ENCODE assay signal across 13 cellular contexts in the genomic region with DNA sequence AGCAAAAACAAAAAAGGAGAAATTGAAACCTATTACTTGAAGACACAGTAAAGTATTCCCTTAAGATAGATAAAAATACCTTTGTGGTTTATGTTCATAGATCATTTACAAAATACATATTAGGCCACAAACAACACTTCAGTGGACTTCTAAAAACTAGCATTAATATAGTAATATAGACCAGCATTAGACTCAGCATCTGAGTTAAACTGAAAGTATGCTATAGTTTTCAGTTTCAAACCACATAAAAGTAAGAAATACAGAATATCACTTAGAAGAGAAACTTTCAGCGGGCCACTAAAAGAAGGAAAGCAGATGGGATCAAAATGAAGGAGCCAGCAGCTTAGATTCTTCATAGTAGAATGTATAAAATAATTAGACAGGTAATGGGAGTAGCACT.
DNase-seq lines count a peak whose midpoint lies in the region; ATAC-seq and TF ChIP-seq lines count a peak whose summit lies in the region.
"Had no signal": no experiment of that assay in that cellular context is flagged by ENCODE, and none has a peak within 500 bp of the region (broad histone marks: within the 10 kb centered on the region; RNA-seq: fewer than 3 reads in every experiment).

No MANE protein-coding gene starts in this region.

- peaks cover 2% of the 10 kb centered on the region for H3K9me3 Mint-ChIP-seq in activated naive CD8-positive, alpha-beta T cell treated with anti-CD3 and anti-CD28 coated beads, Interleukin-2, amount 10 ng/mL, durations not matched to agents 7 days and 5 days
- H3K9me3 Mint-ChIP-seq in activated naive CD8-positive, alpha-beta T cell treated with anti-CD3 and anti-CD28 coated beads for 36 hours, result no peaks in the 10 kb centered on the region
- no peaks in the 10 kb centered on the region for H3K9me3 Mint-ChIP-seq in chondrocyte (ENCODE audit: low read depth)

- TF ChIP-seq POLR2A in Peyer's patch (IDR thresholded peaks at IDR 0.05), result no peak

- TF ChIP-seq CTCF in chondrocyte (IDR thresholded peaks at IDR 0.05) (no peak), Peyer's patch (IDR thresholded peaks at IDR 0.05) (no peak)

- peak overlapping the region; percentile 0 for H3K4me3 Mint-ChIP-seq in activated naive CD8-positive, alpha-beta T cell treated with anti-CD3 and anti-CD28 coated beads, Interleukin-2, amount 10 ng/mL, durations not matched to agents 7 days and 5 days
- no peak overlapping the region for H3K4me3 Mint-ChIP-seq in activated naive CD8-positive, alpha-beta T cell treated with anti-CD3 and anti-CD28 coated beads for 36 hours
- no peak overlapping the region for H3K4me3 Mint-ChIP-seq in chondrocyte (ENCODE audit: unreplicated experiment)

- peaks cover 18% of the 10 kb centered on the region for H3K4me1 Mint-ChIP-seq in activated naive CD8-positive, alpha-beta T cell treated with anti-CD3 and anti-CD28 coated beads, Interleukin-2, amount 10 ng/mL, durations not matched to agents 7 days and 5 days
- peaks cover 18% of the 10 kb centered on the region for H3K4me1 Mint-ChIP-seq in activated naive CD8-positive, alpha-beta T cell treated with anti-CD3 and anti-CD28 coated beads for 36 hours
- no peaks in the 10 kb centered on the region for H3K4me1 Mint-ChIP-seq in chondrocyte (ENCODE audit: low read depth)

- ATAC-seq in activated naive CD8-positive, alpha-beta T cell treated with anti-CD3 and anti-CD28 coated beads, Interleukin-2, amount 10 ng/mL, durations not matched to agents 7 days and 5 days (ENCODE audit: low read depth), result peak; percentile 60
- ATAC-seq in GM21786 (IDR thresholded peaks at IDR 0.05; ENCODE audit: unreplicated experiment), result peak; percentile 98
- ATAC-seq in HG03196 (IDR thresholded peaks at IDR 0.05; ENCODE audit: unreplicated experiment), result peak; percentile 93
- ATAC-seq: A549 had no signal

- no peaks in the 10 kb centered on the region for H3K27me3 ChIP-seq in Peyer's patch

- H3K9me3 ChIP-seq in Peyer's patch, result no peaks in the 10 kb centered on the region
- H3K9me3 ChIP-seq: thoracic aorta had no signal

- no peak overlapping the region for H3K4me3 ChIP-seq in Peyer's patch
- H3K4me3 ChIP-seq: A549, thoracic aorta had no signal

- H3K27me3 Mint-ChIP-seq in activated naive CD8-positive, alpha-beta T cell treated with anti-CD3 and anti-CD28 coated beads, Interleukin-2, amount 10 ng/mL, durations not matched to agents 7 days and 5 days, result no peaks in the 10 kb centered on the region
- H3K27me3 Mint-ChIP-seq in activated naive CD8-positive, alpha-beta T cell treated with anti-CD3 and anti-CD28 coated beads for 36 hours, result no peaks in the 10 kb centered on the region
- H3K27me3 Mint-ChIP-seq in chondrocyte (ENCODE audit: low read depth), result no peaks in the 10 kb centered on the region

- no peak overlapping the region for H3K27ac ChIP-seq in Peyer's patch
- H3K27ac ChIP-seq: A549, thoracic aorta had no signal

- in situ Hi-C loops in G401 (cut with HindIII; ENCODE audit: low sequenced_read_pairs), result no loop called here

- peaks cover 6% of the 10 kb centered on the region for H3K36me3 Mint-ChIP-seq in activated naive CD8-positive, alpha-beta T cell treated with anti-CD3 and anti-CD28 coated beads, Interleukin-2, amount 10 ng/mL, durations not matched to agents 7 days and 5 days
- H3K36me3 Mint-ChIP-seq in activated naive CD8-positive, alpha-beta T cell treated with anti-CD3 and anti-CD28 coated beads for 36 hours, result peaks cover 2% of the 10 kb centered on the region
- H3K36me3 Mint-ChIP-seq in chondrocyte (ENCODE audit: low read depth), result peaks cover 35% of the 10 kb centered on the region

- no peak overlapping the region for H3K27ac Mint-ChIP-seq in activated naive CD8-positive, alpha-beta T cell treated with anti-CD3 and anti-CD28 coated beads, Interleukin-2, amount 10 ng/mL, durations not matched to agents 7 days and 5 days
- H3K27ac Mint-ChIP-seq in activated naive CD8-positive, alpha-beta T cell treated with anti-CD3 and anti-CD28 coated beads for 36 hours, result no peak overlapping the region
- no peak overlapping the region for H3K27ac Mint-ChIP-seq in chondrocyte (ENCODE audit: unreplicated experiment)

- no peak for DNase-seq in activated naive CD8-positive, alpha-beta T cell treated with anti-CD3 and anti-CD28 coated beads, Interleukin-2, amount 10 ng/mL, durations not matched to agents 7 days and 5 days
- DNase-seq in activated naive CD8-positive, alpha-beta T cell treated with anti-CD3 and anti-CD28 coated beads for 36 hours, result no peak
- DNase-seq in iPS-NIHi11 (ENCODE audit: low spot score) (no peak), G401 (ENCODE audit: low spot score) (no peak), chondrocyte (ENCODE audit: low spot score) (no peak), Peyer's patch (no peak)
- DNase-seq: cerebellar nuclear complex; MV-4-11; stimulated activated CD4-positive, alpha-beta T cell treated with anti-CD3 and anti-CD28 coated beads, Interleukin-2, amount 100 ng/mL, for 24 hours had no signal

- no peaks in the 10 kb centered on the region for H3K4me1 ChIP-seq in Peyer's patch
- H3K4me1 ChIP-seq: A549 had no signal

- H3K36me3 ChIP-seq in Peyer's patch, result peaks cover 0 to 6% (median 0%) of the 10 kb centered on the region in 3 donors

- POLR2A ChIA-PET in activated naive CD8-positive, alpha-beta T cell treated with anti-CD3 and anti-CD28 coated beads, Interleukin-2, amount 10 ng/mL, durations not matched to agents 7 days and 5 days (lab: Charles Lee), result interaction anchor here (1.2 kb wide), 1 partner anchor 643 kb away, joined by 3 read pairs; a partner anchor contains a TSS
